1 cellular context compared by ENCODE assay signal in genomic region chr2:217650716-217651360, GRCh38.
A peak's percentile ranks its signal among the peaks of the same experiment; 100 is the strongest.
TF ChIP-seq lines count a peak whose summit lies in the region.

No MANE protein-coding gene starts in this region.

TF ChIP-seq in H1, 55 proteins besides CTCF, POLR2A, EP300 and RAD21 (continued from another document):
- TF ChIP-seq CHD7 (IDR thresholded peaks at IDR 0.05; ENCODE audit: insufficient replicate concordance, low read length) (no peak), CBX8 (IDR thresholded peaks at IDR 0.05; ENCODE audit: borderline replicate concordance, low read depth, low read length) (no peak), RBBP5 (IDR thresholded peaks at IDR 0.05; ENCODE audit: borderline replicate concordance, low read depth, low read length) (no peak), SP1 (IDR thresholded peaks at IDR 0.05; ENCODE audit: low read depth, low read length) (peak; percentile 49; the same call in 1 of the 2 replicates), MAX (IDR thresholded peaks at IDR 0.05) (peak; percentile 41), ATF2 (IDR thresholded peaks at IDR 0.05; ENCODE audit: low read length) (no peak; the same call in 1 of the 2 replicates), POU5F1 (IDR thresholded peaks at IDR 0.05; ENCODE audit: low read depth, low read length) (no peak), SUZ12 (IDR thresholded peaks at IDR 0.05; ENCODE audit: low read length) (no peak), ATF3 (IDR thresholded peaks at IDR 0.05; ENCODE audit: insufficient read depth, low read depth, low read length) (no peak), MAFK (IDR thresholded peaks at IDR 0.05; ENCODE audit: low read depth, low read length) (no peak), CREB1 (IDR thresholded peaks at IDR 0.05) (peak; percentile 18; the same call in 1 of the 2 replicates), ZNF274 (IDR thresholded peaks at IDR 0.05; ENCODE audit: borderline replicate concordance, extremely low read depth, low read length) (no peak), SRF (IDR thresholded peaks at IDR 0.05; ENCODE audit: low read depth, low read length) (no peak), RXRA (IDR thresholded peaks at IDR 0.05; ENCODE audit: insufficient read depth, low read depth, low read length) (no peak), BCL11A (IDR thresholded peaks at IDR 0.05; ENCODE audit: low read depth in 2 of 2, low read length in 2 of 2) (no peak), TEAD4 (IDR thresholded peaks at IDR 0.05; ENCODE audit: low read depth, low read length) (peak; percentile 60; the same call in 1 of the 2 replicates), BACH1 (IDR thresholded peaks at IDR 0.05; ENCODE audit: low read length) (no peak)
